1 cellular context compared by ENCODE assay signal in the genomic region with DNA sequence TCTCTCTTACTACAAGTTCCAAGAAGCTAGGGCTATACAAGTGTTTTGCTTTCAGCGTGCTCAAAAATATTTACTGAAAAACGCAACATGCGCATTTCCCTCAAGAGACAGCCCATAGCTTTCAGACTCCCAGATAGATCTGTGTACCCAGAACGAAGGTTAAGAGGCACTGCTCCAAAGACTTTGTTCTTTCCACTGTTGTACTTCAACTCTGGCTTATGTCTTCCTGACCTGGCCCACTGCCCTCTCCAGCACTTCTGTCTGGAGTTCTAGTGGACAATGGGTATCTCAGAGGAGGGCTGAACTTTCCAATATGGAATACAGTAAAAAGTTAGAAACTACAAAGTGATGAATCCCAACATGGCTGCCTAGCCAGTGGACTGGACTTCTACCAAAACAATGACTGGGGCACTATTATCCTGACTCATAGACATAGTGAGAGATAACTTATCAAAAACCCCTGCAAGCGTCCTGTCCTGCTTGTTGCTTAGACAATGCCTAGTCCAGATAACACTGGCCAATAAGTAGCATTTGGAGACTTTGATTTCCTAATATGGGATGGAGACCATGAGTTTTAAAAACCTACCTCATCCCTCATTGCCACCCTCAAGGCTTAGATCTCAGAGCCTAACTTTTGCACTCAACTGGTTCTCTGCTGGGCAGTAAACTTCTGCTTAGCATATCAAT.
TF ChIP-seq lines count a peak whose summit lies in the region.

No MANE protein-coding gene starts in this region.

TF ChIP-seq in IMR-90, 13 proteins besides CTCF, POLR2A, EP300 and RAD21:
- TF ChIP-seq SMC3 (IDR thresholded peaks at IDR 0.05; ENCODE audit: low read depth, low read length) = no peak
- TF ChIP-seq FOS (IDR thresholded peaks at IDR 0.05; ENCODE audit: low read depth, low read length) = no peak
- no peak for TF ChIP-seq MXI1 (IDR thresholded peaks at IDR 0.05; ENCODE audit: borderline replicate concordance, low read depth, low read length)
- no peak for TF ChIP-seq RCOR1 (IDR thresholded peaks at IDR 0.05; ENCODE audit: insufficient replicate concordance, low read length)
- TF ChIP-seq, protein P1, sequence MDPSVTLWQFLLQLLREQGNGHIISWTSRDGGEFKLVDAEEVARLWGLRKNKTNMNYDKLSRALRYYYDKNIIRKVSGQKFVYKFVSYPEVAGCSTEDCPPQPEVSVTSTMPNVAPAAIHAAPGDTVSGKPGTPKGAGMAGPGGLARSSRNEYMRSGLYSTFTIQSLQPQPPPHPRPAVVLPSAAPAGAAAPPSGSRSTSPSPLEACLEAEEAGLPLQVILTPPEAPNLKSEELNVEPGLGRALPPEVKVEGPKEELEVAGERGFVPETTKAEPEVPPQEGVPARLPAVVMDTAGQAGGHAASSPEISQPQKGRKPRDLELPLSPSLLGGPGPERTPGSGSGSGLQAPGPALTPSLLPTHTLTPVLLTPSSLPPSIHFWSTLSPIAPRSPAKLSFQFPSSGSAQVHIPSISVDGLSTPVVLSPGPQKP (IDR thresholded peaks at IDR 0.05; ENCODE audit: borderline replicate concordance, low read depth, low read length) = no peak
- no peak for TF ChIP-seq CHD1 (IDR thresholded peaks at IDR 0.05; ENCODE audit: low read depth, low read length)
- TF ChIP-seq CEBPB (IDR thresholded peaks at IDR 0.05; ENCODE audit: low read depth, low read length) = no peak
- TF ChIP-seq, protein P2, sequence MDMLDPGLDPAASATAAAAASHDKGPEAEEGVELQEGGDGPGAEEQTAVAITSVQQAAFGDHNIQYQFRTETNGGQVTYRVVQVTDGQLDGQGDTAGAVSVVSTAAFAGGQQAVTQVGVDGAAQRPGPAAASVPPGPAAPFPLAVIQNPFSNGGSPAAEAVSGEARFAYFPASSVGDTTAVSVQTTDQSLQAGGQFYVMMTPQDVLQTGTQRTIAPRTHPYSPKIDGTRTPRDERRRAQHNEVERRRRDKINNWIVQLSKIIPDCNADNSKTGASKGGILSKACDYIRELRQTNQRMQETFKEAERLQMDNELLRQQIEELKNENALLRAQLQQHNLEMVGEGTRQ (IDR thresholded peaks at IDR 0.05; ENCODE audit: low read depth, low read length) = no peak
- no peak for TF ChIP-seq NFE2L2 (IDR thresholded peaks at IDR 0.05; ENCODE audit: low read depth, low read length)
- TF ChIP-seq RFX5 (IDR thresholded peaks at IDR 0.05; ENCODE audit: low read depth, low read length) = no peak
- TF ChIP-seq BHLHE40 (IDR thresholded peaks at IDR 0.05; ENCODE audit: low read depth, low read length) = no peak
- TF ChIP-seq MAZ (IDR thresholded peaks at IDR 0.05; ENCODE audit: borderline replicate concordance, low read depth, low read length) = no peak
- no peak for TF ChIP-seq MAFK (IDR thresholded peaks at IDR 0.05; ENCODE audit: low read depth, low read length)
